ENCODE assay signal across 28 cellular contexts in genomic region chr2:71936076-71937030, GRCh38.
DNase-seq lines count a peak whose midpoint lies in the region; ATAC-seq and TF ChIP-seq lines count a peak whose summit lies in the region.
"Had no signal": no experiment of that assay in that cellular context is flagged by ENCODE, and none has a peak within 500 bp of the region (broad histone marks: within the 10 kb centered on the region; RNA-seq: fewer than 3 reads in every experiment).

No MANE protein-coding gene starts in this region.

- H3K4me3 ChIP-seq in right atrium auricular region (no peak overlapping the region), esophagus muscularis mucosa (no peak overlapping the region), neuronal stem cell (ENCODE audit: low read length in 2 of 2) (no peak overlapping the region)
- H3K4me3 ChIP-seq: A549, dorsolateral prefrontal cortex, gastrocnemius medialis, upper lobe of left lung had no signal

- no peak overlapping the region for H3K4me3 Mint-ChIP-seq in endothelial cell (ENCODE audit: unreplicated experiment)
- H3K4me3 Mint-ChIP-seq: activated naive CD4-positive, alpha-beta T cell treated with anti-CD3 and anti-CD28 coated beads, Interleukin-2, amount 50 U/mL, for 24 hours; brain; CD8-positive, alpha-beta T cell; IgD-negative memory B cell; stimulated activated memory B cell treated with anti-CD40 and anti-IgM and Interleukin-4, amounts not matched to agents 10 μg/mL and 1 μg/mL and 100 μg/mL, for 72 hours; T-helper 2 cell treated with Interferon-gamma antibody and Interleukin-4, amounts not matched to agents 5 μg/mL and 100 μg/mL, for 36 hours had no signal

- H3K4me2 ChIP-seq in neuronal stem cell (ENCODE audit: insufficient read depth, low read length, poor library complexity, severe bottlenecking): no peak overlapping the region
- H3K4me2 ChIP-seq: A549 had no signal

- 79% methylated on average over 5 of the region's 5 CpGs for WGBS in esophagus muscularis mucosa
- no CpG with 5 or more reads among the region's 5 CpGs for WGBS in neuronal stem cell (ENCODE audit: extremely low coverage in 2 of 2, insufficient read length in 2 of 2, insufficient replicate concordance in 1 of 2), 2 donors

- TF ChIP-seq EP300 in esophagus muscularis mucosa (IDR thresholded peaks at IDR 0.05): no peak

- H2BK120ac ChIP-seq in neuronal stem cell (ENCODE audit: low read depth, low read length): peak overlapping the region; percentile 0

- peaks cover 0 to 16% of the 10 kb centered on the region in 2 donors for H3K4me1 ChIP-seq in right atrium auricular region
- peaks cover 0 to 8% (median 0%) of the 10 kb centered on the region in 4 donors for H3K4me1 ChIP-seq in esophagus muscularis mucosa
- peaks cover 0 to 2% of the 10 kb centered on the region in 2 donors for H3K4me1 ChIP-seq in neuronal stem cell (ENCODE audit: control insufficient read depth in 2 of 2, insufficient read depth in 1 of 2, low read depth in 1 of 2, low read length in 2 of 2)
- H3K4me1 ChIP-seq: BE2C had no signal

- peaks cover 3% of the 10 kb centered on the region for H3K27me3 Mint-ChIP-seq in endothelial cell (ENCODE audit: unreplicated experiment)

- peak overlapping the region in 1 of 2 donors; percentile 59 for H3K27ac ChIP-seq in right atrium auricular region
- H3K27ac ChIP-seq in esophagus muscularis mucosa (replicated peaks in 1 of 4): no peak overlapping the region
- no peak overlapping the region for H3K27ac ChIP-seq in neuronal stem cell (replicated peaks; ENCODE audit: low read length)
- H3K27ac ChIP-seq: A549, dorsolateral prefrontal cortex, upper lobe of left lung had no signal

- TF ChIP-seq CTCF in right atrium auricular region (IDR thresholded peaks at IDR 0.05): no peak
- TF ChIP-seq CTCF in esophagus muscularis mucosa (IDR thresholded peaks at IDR 0.05): no peak
- no peak for TF ChIP-seq CTCF in endothelial cell (IDR thresholded peaks at IDR 0.05; ENCODE audit: unreplicated experiment)

- H3K79me1 ChIP-seq in neuronal stem cell (ENCODE audit: low read depth, low read length): no peaks in the 10 kb centered on the region

- H3K4ac ChIP-seq in neuronal stem cell (ENCODE audit: low read length): no peak overlapping the region

- H3K18ac ChIP-seq in neuronal stem cell (ENCODE audit: low read length): no peak overlapping the region

- H2AK5ac ChIP-seq in neuronal stem cell (ENCODE audit: low read depth, low read length): no peak overlapping the region

- no peak overlapping the region for H2BK12ac ChIP-seq in neuronal stem cell (ENCODE audit: low read length)

- H2BK15ac ChIP-seq in neuronal stem cell (ENCODE audit: low read length): no peak overlapping the region

- H3K36me3 ChIP-seq in right atrium auricular region (no peaks in the 10 kb centered on the region), esophagus muscularis mucosa (no peaks in the 10 kb centered on the region), neuronal stem cell (replicated peaks in 1 of 2; ENCODE audit: control insufficient read depth in 2 of 2, insufficient read depth in 2 of 2, low read length in 2 of 2) (no peaks in the 10 kb centered on the region)
- H3K36me3 ChIP-seq: BE2C, gastrocnemius medialis, upper lobe of left lung had no signal

- no peak overlapping the region for H3K27ac Mint-ChIP-seq in endothelial cell (ENCODE audit: unreplicated experiment)
- H3K27ac Mint-ChIP-seq: activated naive CD4-positive, alpha-beta T cell treated with anti-CD3 and anti-CD28 coated beads, Interleukin-2, amount 50 U/mL, for 24 hours; CD8-positive, alpha-beta T cell; IgD-negative memory B cell; stimulated activated memory B cell treated with anti-CD40 and anti-IgM and Interleukin-4, amounts not matched to agents 10 μg/mL and 1 μg/mL and 100 μg/mL, for 72 hours; T-helper 2 cell treated with Interferon-gamma antibody and Interleukin-4, amounts not matched to agents 5 μg/mL and 100 μg/mL, for 36 hours had no signal

- H3K9me3 ChIP-seq in right atrium auricular region (no peaks in the 10 kb centered on the region), esophagus muscularis mucosa (no peaks in the 10 kb centered on the region), neuronal stem cell (replicated peaks in 1 of 2; ENCODE audit: control insufficient read depth in 2 of 2, insufficient read depth in 1 of 2, low read depth in 1 of 2, low read length in 2 of 2) (peaks cover 0 to 1% of the 10 kb centered on the region in 2 donors)
- H3K9me3 ChIP-seq: A549, BE2C, gastrocnemius medialis, upper lobe of left lung had no signal

- H3K9me3 Mint-ChIP-seq in endothelial cell (ENCODE audit: unreplicated experiment): no peaks in the 10 kb centered on the region
- H3K9me3 Mint-ChIP-seq: activated naive CD4-positive, alpha-beta T cell treated with anti-CD3 and anti-CD28 coated beads, Interleukin-2, amount 50 U/mL, for 24 hours; CD8-positive, alpha-beta T cell; stimulated activated memory B cell treated with anti-CD40 and anti-IgM and Interleukin-4, amounts not matched to agents 10 μg/mL and 1 μg/mL and 100 μg/mL, for 72 hours; T-helper 2 cell treated with Interferon-gamma antibody and Interleukin-4, amounts not matched to agents 5 μg/mL and 100 μg/mL, for 36 hours had no signal

- no peak overlapping the region for H3K9ac ChIP-seq in neuronal stem cell (ENCODE audit: low read depth, low read length, poor library complexity)

- H4K8ac ChIP-seq in neuronal stem cell (ENCODE audit: low read depth, low read length): no peak overlapping the region

- intact Hi-C loops in Right ventricle myocardium inferior (cut with DNase I) (no loop called here), esophagus muscularis mucosa (cut with DNase I) (no loop called here)

- H4K91ac ChIP-seq in neuronal stem cell (ENCODE audit: low read depth, low read length, poor library complexity): no peak overlapping the region

- H3K23ac ChIP-seq in neuronal stem cell (ENCODE audit: low read depth, low read length, poor library complexity): no peak overlapping the region

- no peak overlapping the region for H2AFZ ChIP-seq in neuronal stem cell (ENCODE audit: low read length)

- no peaks in the 10 kb centered on the region for H3K4me1 Mint-ChIP-seq in endothelial cell (ENCODE audit: unreplicated experiment)
- H3K4me1 Mint-ChIP-seq: activated naive CD4-positive, alpha-beta T cell treated with anti-CD3 and anti-CD28 coated beads, Interleukin-2, amount 50 U/mL, for 24 hours; IgD-negative memory B cell; stimulated activated memory B cell treated with anti-CD40 and anti-IgM and Interleukin-4, amounts not matched to agents 10 μg/mL and 1 μg/mL and 100 μg/mL, for 72 hours had no signal

- ATAC-seq in Right ventricle myocardium inferior (no peak), HG02678 (IDR thresholded peaks at IDR 0.05; ENCODE audit: unreplicated experiment) (no peak)
- ATAC-seq: A549; CD8-positive, alpha-beta T cell; gastrocnemius medialis; HCT116; stimulated activated memory B cell treated with anti-CD40 and anti-IgM and Interleukin-4, amounts not matched to agents 10 μg/mL and 1 μg/mL and 100 μg/mL, for 72 hours had no signal

- peak; percentile 21 for DNase-seq in Right ventricle myocardium inferior (ENCODE audit: missing footprints)
- no peak for DNase-seq in right atrium auricular region (ENCODE audit: low spot score)
- peak; percentile 79 for DNase-seq in esophagus muscularis mucosa (ENCODE audit: extremely low spot score)
- DNase-seq in neuronal stem cell (ENCODE audit: low spot score): no peak
- no peak for DNase-seq in activated CD4-positive, alpha-beta T cell treated with anti-CD3 and anti-CD28 coated beads for 4 hours
- no peak for DNase-seq in endothelial cell (ENCODE audit: low spot score)
- DNase-seq in HuH-7.5 (ENCODE audit: low spot score): no peak
- DNase-seq: amniotic stem cell, BE2C, cerebellar nuclear complex, DMS 273 treated with DMSO at 0.1 percent for 48 hours, gastrocnemius medialis, NCI-H146, NCI-H345, NCI-H748 treated with DMSO at 0.1 percent for 48 hours, SHP77 treated with DMSO at 0.1 percent for 48 hours, substantia nigra, upper lobe of left lung had no signal

- H3K14ac ChIP-seq in neuronal stem cell (ENCODE audit: low read length): no peak overlapping the region

- no peaks in the 10 kb centered on the region for H3K36me3 Mint-ChIP-seq in endothelial cell (ENCODE audit: low read depth, unreplicated experiment)
- H3K36me3 Mint-ChIP-seq: activated naive CD4-positive, alpha-beta T cell treated with anti-CD3 and anti-CD28 coated beads, Interleukin-2, amount 50 U/mL, for 24 hours; brain; CD8-positive, alpha-beta T cell; IgD-negative memory B cell; stimulated activated memory B cell treated with anti-CD40 and anti-IgM and Interleukin-4, amounts not matched to agents 10 μg/mL and 1 μg/mL and 100 μg/mL, for 72 hours had no signal

- H3K27me3 ChIP-seq in right atrium auricular region (no peaks in the 10 kb centered on the region), esophagus muscularis mucosa (peaks cover 0 to 9% (median 0%) of the 10 kb centered on the region in 4 donors), neuronal stem cell (ENCODE audit: control insufficient read depth in 3 of 3, insufficient read depth in 3 of 3, low read depth in 1 of 3, low read length in 3 of 3) (no peaks in the 10 kb centered on the region)
- H3K27me3 ChIP-seq: BE2C, gastrocnemius medialis, upper lobe of left lung had no signal

- TF ChIP-seq POLR2A in esophagus muscularis mucosa (IDR thresholded peaks at IDR 0.05; ENCODE audit: low read depth): no peak

- H2BK5ac ChIP-seq in neuronal stem cell (ENCODE audit: low read length): no peak overlapping the region

Comparison
In these comparisons a context has a peak if more than half of its experiments do, and no peak if none do; other contexts are left out.
1. DNase-seq: peak in Right ventricle myocardium inferior (single experiment) and esophagus muscularis mucosa (single experiment); none in right atrium auricular region (single experiment), neuronal stem cell (single experiment), activated CD4-positive, alpha-beta T cell treated with anti-CD3 and anti-CD28 coated beads for 4 hours (0 of 2), endothelial cell (single experiment) and HuH-7.5 (single experiment).